ENCODE assay signal across 6 cellular contexts in the genomic region with DNA sequence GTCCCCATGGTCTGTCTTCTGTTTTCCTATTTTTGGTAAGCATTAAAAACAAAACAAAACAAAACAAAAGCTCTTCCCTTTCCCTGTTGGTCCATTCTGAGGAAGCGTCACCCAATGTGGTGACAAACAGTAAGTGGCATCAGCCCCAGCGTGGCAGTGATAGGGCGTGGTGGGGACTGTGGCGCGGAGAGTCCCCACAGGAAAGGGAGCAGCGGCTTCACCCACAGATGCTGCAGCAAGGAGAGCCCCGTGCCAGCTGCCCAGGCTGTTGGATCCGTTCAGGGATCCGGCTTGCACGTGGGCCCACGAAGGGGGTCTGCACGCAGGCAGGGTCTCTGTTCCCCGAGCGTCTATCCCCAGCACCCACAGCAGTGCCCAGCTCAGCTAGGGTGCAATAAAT.
A peak's percentile ranks its signal among the peaks of the same experiment; 100 is the strongest.
DNase-seq lines count a peak whose midpoint lies in the region; ATAC-seq, FAIRE-seq and TF ChIP-seq lines count a peak whose summit lies in the region.
"Not testable (repeated sequence)": the region's sequence is repeated elsewhere in the genome, so short reads cannot be mapped to it uniquely, and the experiment has no call there.

No MANE protein-coding gene starts in this region.

- H3K27me3 ChIP-seq in BLaER1 = not testable (repeated sequence)
- peaks cover 11% of the 10 kb centered on the region for H3K27me3 ChIP-seq in lower lobe of right lung (ENCODE audit: low read depth)
- H3K27me3 ChIP-seq in spleen (replicated peaks in 1 of 7) = peaks cover 0 to 26% (median 9%) of the 10 kb centered on the region in 7 donors

- not testable (repeated sequence) for H3K4me3 ChIP-seq in BLaER1; kidney (ENCODE audit: low read length in 2 of 2); lower lobe of right lung; spleen

- FAIRE-seq in kidney (lab: Jason Lieb, UNC) = not testable (repeated sequence)

- H3K4me2 ChIP-seq in BLaER1 = peak overlapping the region; percentile 11; the same call in 1 of the 2 replicates

- H3K36me3 ChIP-seq in BLaER1; kidney (ENCODE audit: control insufficient read depth in 1 of 2, insufficient read depth in 2 of 2, low read length in 2 of 2); lower lobe of right lung; spleen: not testable (repeated sequence)

- not testable (repeated sequence) for H3K9ac ChIP-seq in BLaER1; kidney (ENCODE audit: low read length in 2 of 2)

- intact Hi-C loops in kidney (cut with DNase I); lower lobe of right lung (cut with DNase I); posterior vena cava (cut with DNase I); spleen (cut with DNase I; ENCODE audit: low total_unique reads): not testable (repeated sequence)

- not testable (repeated sequence) for TF ChIP-seq POLR2A in spleen (IDR thresholded peaks at IDR 0.05)

- peaks cover 67% of the 10 kb centered on the region for H3K4me1 ChIP-seq in BLaER1
- H3K4me1 ChIP-seq in kidney (ENCODE audit: control insufficient read depth in 1 of 2, insufficient read depth in 1 of 2, low read depth in 1 of 2, low read length in 2 of 2) = not testable (repeated sequence)
- H3K4me1 ChIP-seq in lower lobe of right lung = peaks cover 19% of the 10 kb centered on the region
- H3K4me1 ChIP-seq in spleen = peaks cover 0 to 19% (median 15%) of the 10 kb centered on the region in 6 donors

- H4K20me1 ChIP-seq in BLaER1 = not testable (repeated sequence)

- peaks cover 20% of the 10 kb centered on the region for H3K9me3 ChIP-seq in BLaER1
- H3K9me3 ChIP-seq in kidney (ENCODE audit: control insufficient read depth in 1 of 2, low read length in 2 of 2); lower lobe of right lung; spleen: not testable (repeated sequence)

- ATAC-seq in lower lobe of right lung = not testable (repeated sequence)

- 65 to 94% (median 88%) methylated on average over 7 to 14 of the region's 14 CpGs for WGBS in spleen, 5 donors

- not testable (repeated sequence) for TF ChIP-seq CTCF in kidney (IDR thresholded peaks at IDR 0.05; ENCODE audit: borderline replicate concordance, extremely low read depth, insufficient read depth); lower lobe of right lung (IDR thresholded peaks at IDR 0.05); spleen (IDR thresholded peaks at IDR 0.05 in 8 of 11, conservative IDR thresholded peaks at IDR 0.05 in 3 of 11)

- peak; percentile 15 for DNase-seq in MV-4-11 (lab: John Stamatoyannopoulos, UW)
- peak; percentile 36 for DNase-seq in kidney
- peak; percentile 10 for DNase-seq in lower lobe of right lung
- DNase-seq in posterior vena cava (ENCODE audit: low spot score) = peak; percentile 47
- peak; percentile 33 for DNase-seq in spleen

- not testable (repeated sequence) for H3K27ac ChIP-seq in BLaER1; kidney (ENCODE audit: low read depth in 2 of 2, low read length in 2 of 2); lower lobe of right lung; spleen
